ENCODE assay signal across 8 cellular contexts in genomic region chr20:20713244-20713765, GRCh38. TPM values are rescaled to one million over a fixed set of nuclear protein-coding genes. Genes with fewer than 3 reads are reported as not detected.
DNase-seq lines count a peak whose midpoint lies in the region; ATAC-seq, FAIRE-seq and TF ChIP-seq lines count a peak whose summit lies in the region.

No MANE protein-coding gene starts in this region.

- H3K9me3 ChIP-seq in A549 (no peaks in the 10 kb centered on the region), HUES6 (ENCODE audit: control insufficient read depth, insufficient read depth, low read depth, low read length) (no peaks in the 10 kb centered on the region), body of pancreas (no peaks in the 10 kb centered on the region), lung (ENCODE audit: control insufficient read depth in 2 of 2, insufficient read depth in 1 of 2, low read length in 1 of 2) (no peaks in the 10 kb centered on the region), upper lobe of right lung (no peaks in the 10 kb centered on the region)

- H3K27me3 ChIP-seq in HUES6 (ENCODE audit: control insufficient read depth, insufficient read depth, low read length) = no peaks in the 10 kb centered on the region
- no peaks in the 10 kb centered on the region for H3K27me3 ChIP-seq in body of pancreas
- no peaks in the 10 kb centered on the region for H3K27me3 ChIP-seq in lung (ENCODE audit: control insufficient read depth, insufficient read depth)
- H3K27me3 ChIP-seq in upper lobe of right lung = no peaks in the 10 kb centered on the region

- WGBS in A549 (ENCODE audit: missing lambda C conversion rate) = 54% methylated on average over 15 of the region's 15 CpGs
- 46 to 49% methylated on average over 15 of the region's 15 CpGs for WGBS in body of pancreas, 2 donors
- 51% methylated on average over 15 of the region's 15 CpGs for WGBS in lung, 2 donors

- no peak for FAIRE-seq in A549 (lab: Jason Lieb, UNC)

- TF ChIP-seq CTCF in A549 (IDR thresholded peaks at IDR 0.05) (no peak), body of pancreas (IDR thresholded peaks at IDR 0.05) (no peak), lung (IDR thresholded peaks at IDR 0.05; ENCODE audit: control extremely low read depth, extremely low read depth) (no peak), upper lobe of right lung (IDR thresholded peaks at IDR 0.05) (no peak)

- H3K4me1 ChIP-seq in A549 = peaks cover 19% of the 10 kb centered on the region
- H3K4me1 ChIP-seq in HUES6 (ENCODE audit: control insufficient read depth, insufficient read depth, low read length) = peaks cover 15% of the 10 kb centered on the region
- peaks cover 21% of the 10 kb centered on the region for H3K4me1 ChIP-seq in body of pancreas
- peaks cover 0 to 1% of the 10 kb centered on the region in 2 donors for H3K4me1 ChIP-seq in lung (ENCODE audit: control insufficient read depth in 2 of 2, insufficient read depth in 2 of 2, low read length in 2 of 2)
- peaks cover 17% of the 10 kb centered on the region for H3K4me1 ChIP-seq in upper lobe of right lung

- H3K27ac ChIP-seq in A549 (peak overlapping the region; percentile 84 to 90), HUES6 (ENCODE audit: low read depth, low read length) (no peak overlapping the region), body of pancreas (peak overlapping the region; percentile 79 to 96 (median 88)), lung (ENCODE audit: low read depth in 1 of 2, low read length in 1 of 2) (peak overlapping the region; percentile 55 to 95), upper lobe of right lung (peak overlapping the region; percentile 86)

- H3K9ac ChIP-seq in HUES6 (ENCODE audit: low read length) = peak overlapping the region; percentile 75

- POLR2A ChIA-PET in A549 (lab: Yijun Ruan, JAX) = interaction anchor here (1.0 kb wide), 1 partner anchor 106 kb away, joined by 3 read pairs; no protein-coding TSS in a partner anchor

- CTCF ChIA-PET in A549 (lab: Yijun Ruan, JAX) = interaction anchor here (1.0 to 2.5 kb wide), 6 partner anchors 10 to 792 kb away, joined by 3 to 6 read pairs (median 4); no protein-coding TSS in a partner anchor

- ATAC-seq in A549 = peak in 1 of 2 experiments; percentile 21; a peak in 2 of 6 replicates
- no peak for ATAC-seq in body of pancreas
- no peak for ATAC-seq in lung (ENCODE audit: insufficient read depth, low FRiP score)
- no peak for ATAC-seq in upper lobe of right lung
- no peak for ATAC-seq in HG02623 (IDR thresholded peaks at IDR 0.05; ENCODE audit: unreplicated experiment)

- intact Hi-C loops in body of pancreas (cut with DNase I) = no loop called here
- intact Hi-C loops in upper lobe of right lung (cut with DNase I) = no loop called here

- TF ChIP-seq RAD21 in A549 (conservative IDR thresholded peaks at IDR 0.05 in 1 of 2, IDR thresholded peaks at IDR 0.05 in 1 of 2) = no peak

- no peak for DNase-seq in A549 (ENCODE audit: low read depth in 1 of 2, low spot score in 1 of 2)
- peak in 1 of 4 donors; percentile 22 for DNase-seq in body of pancreas
- no peak for DNase-seq in lung (ENCODE audit: low spot score)
- no peak for DNase-seq in upper lobe of right lung
- DNase-seq in kidney tubule cell (ENCODE audit: low spot score) = no peak
- DNase-seq in stimulated activated naive CD4-positive, alpha-beta T cell (lab: John Stamatoyannopoulos, UW) = no peak

- TF ChIP-seq POLR2A in A549 (IDR thresholded peaks at IDR 0.05; ENCODE audit: low read length) (no peak), body of pancreas (IDR thresholded peaks at IDR 0.05) (no peak)

- TF ChIP-seq EP300 in A549 (IDR thresholded peaks at IDR 0.05) = no peak

- H3K4me3 ChIP-seq in A549 = peak overlapping the region; percentile 97
- peak overlapping the region; percentile 86 for H3K4me3 ChIP-seq in HUES6 (ENCODE audit: low read depth, low read length)
- no peak overlapping the region for H3K4me3 ChIP-seq in body of pancreas
- no peak overlapping the region for H3K4me3 ChIP-seq in lung
- peak overlapping the region; percentile 74 for H3K4me3 ChIP-seq in upper lobe of right lung

- H3K4me2 ChIP-seq in A549 = peak overlapping the region; percentile 94

- no peaks in the 10 kb centered on the region for H3K36me3 ChIP-seq in HUES6 (ENCODE audit: control insufficient read depth, insufficient read depth, low read length)
- no peaks in the 10 kb centered on the region for H3K36me3 ChIP-seq in body of pancreas (replicated peaks in 1 of 2; ENCODE audit: insufficient read depth in 1 of 2, low read depth in 2 of 2)
- H3K36me3 ChIP-seq in lung (ENCODE audit: control insufficient read depth in 2 of 2, insufficient read depth in 2 of 2, low read length in 2 of 2) = no peaks in the 10 kb centered on the region
- no peaks in the 10 kb centered on the region for H3K36me3 ChIP-seq in upper lobe of right lung

TF ChIP-seq in A549, 52 proteins besides CTCF, POLR2A, EP300 and RAD21:
- TF ChIP-seq SMC3 (IDR thresholded peaks at IDR 0.05) (no peak), SREBF2 (IDR thresholded peaks at IDR 0.05) (no peak), ZFP36 (IDR thresholded peaks at IDR 0.05; ENCODE audit: borderline replicate concordance, partially characterized antibody) (no peak)

RNA-seq across cellular contexts. Expression of gene RALGAPA2, which starts 0.9 kb away (rescaled TPM):
- polyA plus RNA-seq in A549 (2011; rRNA removed) = 4.7 and 7.0 TPM in 2 replicates
- polyA plus RNA-seq in A549 (2012; cell fraction: cytosol; rRNA removed) = 0.94 and 1.3 TPM in 2 replicates
- 1.9 and 3.0 TPM in 2 replicates for polyA plus RNA-seq in A549 (2012; cell fraction: nucleus; rRNA removed)
- polyA plus RNA-seq in A549 (2017; fragmentation: RNase III; extraction: RNeasy Plus Mini Kit Qiagen cat#74134 plus additional on column Dnase treatment) = 3.2 to 4.0 TPM (median 3.7 TPM) in 3 replicates
- polyA minus RNA-seq in A549 (2011; rRNA and poly(A)+ RNA removed) = 10.0 and 11.4 TPM in 2 replicates
- total RNA-seq in body of pancreas = 10 to 100 TPM; 40.2 to 45.4 TPM
- total RNA-seq in lung = 10 to 100 TPM; 77.2 to 83.4 TPM
- 10 to 100 TPM; 12.1 to 34.0 TPM for polyA plus RNA-seq in lung
- total RNA-seq in upper lobe of right lung = 88.9 TPM

Comparison
In these comparisons a context has a peak if more than half of its experiments do, and no peak if none do; other contexts are left out.
1. H3K4me3 ChIP-seq: peak in A549 (single experiment), HUES6 (single experiment) and upper lobe of right lung (single experiment); none in body of pancreas (0 of 2) and lung (single experiment).